8 cellular contexts compared by ENCODE assay signal in the genomic region with DNA sequence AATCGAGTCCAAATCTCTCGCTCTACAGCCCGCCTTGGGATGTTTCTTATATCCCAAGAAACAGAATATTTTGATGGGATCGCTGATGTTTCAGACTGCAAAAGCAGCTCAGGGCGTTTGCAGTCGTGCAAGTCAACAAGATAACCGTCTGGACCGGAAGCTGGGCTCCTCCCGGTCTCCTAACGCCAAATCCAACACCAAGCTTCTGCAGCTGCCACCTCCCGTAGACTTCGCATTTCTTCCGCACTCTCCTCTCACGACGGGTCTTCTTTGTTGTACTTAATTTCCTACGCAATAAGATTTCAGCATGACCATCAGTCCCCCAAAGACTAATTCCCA. TPM values are rescaled to one million over a fixed set of nuclear protein-coding genes. Genes with fewer than 3 reads are reported as not detected.
DNase-seq lines count a peak whose midpoint lies in the region; ATAC-seq and TF ChIP-seq lines count a peak whose summit lies in the region.
"Not testable (repeated sequence)": the region's sequence is repeated elsewhere in the genome, so short reads cannot be mapped to it uniquely, and the experiment has no call there.

No MANE protein-coding gene starts in this region.

- not testable (repeated sequence) for TF ChIP-seq EP300 in tibial nerve (IDR thresholded peaks at IDR 0.05)

- H3K4me1 ChIP-seq in right cardiac atrium (ENCODE audit: control insufficient read depth, insufficient read depth, low read length); neural progenitor cell; tibial nerve: not testable (repeated sequence)

- H3K4me3 ChIP-seq in H7 (ENCODE audit: insufficient read depth, low read depth, low read length) (peak overlapping the region; percentile 59), cardiac fibroblast (replicated peaks in 1 of 2; ENCODE audit: low read depth in 2 of 2, low read length in 2 of 2) (peak overlapping the region; percentile 63 to 68), right cardiac atrium (ENCODE audit: low read length) (peak overlapping the region; percentile 82), neural progenitor cell (peak overlapping the region; percentile 98), tibial nerve (peak overlapping the region; percentile 32 to 55 (median 50))

- not testable (repeated sequence) for TF ChIP-seq CTCF in cardiac fibroblast (IDR thresholded peaks at IDR 0.05; ENCODE audit: low read depth, low read length); neural progenitor cell (IDR thresholded peaks at IDR 0.05); tibial nerve (IDR thresholded peaks at IDR 0.05)

- peaks cover 22% of the 10 kb centered on the region for H3K36me3 Mint-ChIP-seq in T-helper 2 cell treated with Interferon-gamma antibody and Interleukin-4, amounts not matched to agents 5 μg/mL and 100 μg/mL, for 36 hours (ENCODE audit: low read depth)
- H3K36me3 Mint-ChIP-seq in neural progenitor cell, result not testable (repeated sequence)

- under 1% methylated on average over 11 of the region's 16 CpGs for WGBS in right cardiac atrium
- 0% methylated on average over 8 to 9 of the region's 16 CpGs for WGBS in tibial nerve, 2 donors

- not testable (repeated sequence) for DNase-seq in H7; T-helper 2 cell treated with Interferon-gamma antibody and Interleukin-4, amounts not matched to agents 5 μg/mL and 100 μg/mL, for 36 hours (ENCODE audit: low spot score); cardiac fibroblast (ENCODE audit: low read depth in 2 of 2); neural progenitor cell (ENCODE audit: low spot score); tibial nerve (ENCODE audit: low spot score in 2 of 2)
- peak; percentile 62 to 82 (median 79) for DNase-seq in right cardiac atrium

- not testable (repeated sequence) for H3K9me3 ChIP-seq in right cardiac atrium (ENCODE audit: control insufficient read depth, low read length); neural progenitor cell (ENCODE audit: low read depth); tibial nerve

- peaks cover 46% of the 10 kb centered on the region for H3K79me2 ChIP-seq in neural progenitor cell (ENCODE audit: low read depth)

- intact Hi-C loops in right cardiac atrium (cut with DNase I), result not testable (repeated sequence)

- peak overlapping the region; percentile 97 for H3K4me2 ChIP-seq in neural progenitor cell

- not testable (repeated sequence) for H3K27me3 Mint-ChIP-seq in T-helper 2 cell treated with Interferon-gamma antibody and Interleukin-4, amounts not matched to agents 5 μg/mL and 100 μg/mL, for 36 hours (ENCODE audit: low read depth); neural progenitor cell (ENCODE audit: insufficient read depth, low read depth)

- H3K9me3 Mint-ChIP-seq in T-helper 2 cell treated with Interferon-gamma antibody and Interleukin-4, amounts not matched to agents 5 μg/mL and 100 μg/mL, for 36 hours; neural progenitor cell: not testable (repeated sequence)

- not testable (repeated sequence) for H3K27me3 ChIP-seq in H7 (ENCODE audit: control insufficient read depth, insufficient read depth, low read length); right cardiac atrium (ENCODE audit: control insufficient read depth, insufficient read depth); neural progenitor cell; tibial nerve

- peaks cover 16% of the 10 kb centered on the region for H3K4me1 Mint-ChIP-seq in T-helper 2 cell treated with Interferon-gamma antibody and Interleukin-4, amounts not matched to agents 5 μg/mL and 100 μg/mL, for 36 hours (ENCODE audit: low read depth)
- peaks cover 14% of the 10 kb centered on the region for H3K4me1 Mint-ChIP-seq in neural progenitor cell

- not testable (repeated sequence) for H3F3A ChIP-seq in neural progenitor cell (ENCODE audit: low read depth)

- H3K36me3 ChIP-seq in H7 (replicated peaks; ENCODE audit: control insufficient read depth, insufficient read depth, low read length); neural progenitor cell; tibial nerve: not testable (repeated sequence)

- peak overlapping the region; percentile 69 for H2AFZ ChIP-seq in neural progenitor cell (replicated peaks)

- not testable (repeated sequence) for H3K9ac ChIP-seq in neural progenitor cell

- not testable (repeated sequence) for H4K20me1 ChIP-seq in neural progenitor cell (ENCODE audit: low read depth)

- not testable (repeated sequence) for TF ChIP-seq POLR2A in tibial nerve (IDR thresholded peaks at IDR 0.05)

- H3K27ac Mint-ChIP-seq in T-helper 2 cell treated with Interferon-gamma antibody and Interleukin-4, amounts not matched to agents 5 μg/mL and 100 μg/mL, for 36 hours, result peak overlapping the region; percentile 95
- H3K27ac Mint-ChIP-seq in neural progenitor cell, result peak overlapping the region; percentile 98

- ATAC-seq in GM18517 (IDR thresholded peaks at IDR 0.05; ENCODE audit: unreplicated experiment) (peak; percentile 15), HG03439 (IDR thresholded peaks at IDR 0.05; ENCODE audit: unreplicated experiment) (peak; percentile 20), right cardiac atrium (peak; percentile 86 to 90)

- H3K4me3 Mint-ChIP-seq in T-helper 2 cell treated with Interferon-gamma antibody and Interleukin-4, amounts not matched to agents 5 μg/mL and 100 μg/mL, for 36 hours, result peak overlapping the region; percentile 98
- peak overlapping the region; percentile 94 for H3K4me3 Mint-ChIP-seq in neural progenitor cell

- H3K27ac ChIP-seq in right cardiac atrium (ENCODE audit: low read length) (peak overlapping the region; percentile 97), tibial nerve (peak overlapping the region in 3 of 4 donors; percentile 65 to 83 (median 74))
- not testable (repeated sequence) for H3K27ac ChIP-seq in neural progenitor cell

RNA-seq across cellular contexts. Expression of gene ARHGAP11A, which starts 0.6 kb away (rescaled TPM):
- total RNA-seq in H7 (2014; rRNA removed; shearing (Covaris generic)), result 40.9 and 53.1 TPM in 2 replicates
- total RNA-seq in right cardiac atrium (1 to 10 TPM; 1.4 to 3.3 (median 2.6) TPM), neural progenitor cell (ENCODE audit: low replicate concordance) (51.1 and 83.9 TPM in 2 replicates), tibial nerve (1 to 10 TPM in 2 of 4 donors, under 1 TPM in 2; 0.59 to 2.4 (median 0.82) TPM)
- 0.54 TPM for polyA plus RNA-seq in right cardiac atrium

RNA-seq across cellular contexts. Expression of gene GOLGA8N, which starts 21.4 kb away (rescaled TPM):
- 0.80 and 0.81 TPM in 2 replicates for total RNA-seq in H7 (2014; rRNA removed; shearing (Covaris generic))
- total RNA-seq in right cardiac atrium, result 10 to 100 TPM in 3 of 4 donors, 1 to 10 TPM in 1; 7.5 to 13.9 (median 11.0) TPM
- 7.9 TPM for polyA plus RNA-seq in right cardiac atrium
- total RNA-seq in neural progenitor cell (ENCODE audit: low replicate concordance), result 0.09 and 0.26 TPM in 2 replicates
- 10 to 100 TPM; 11.0 to 27.3 (median 13.7) TPM for total RNA-seq in tibial nerve

RNA-seq across cellular contexts. Expression of gene SCG5, which starts 26.8 kb away (rescaled TPM):
- total RNA-seq in H7 (2014; rRNA removed; shearing (Covaris generic)), result 6.0 and 21.2 TPM in 2 replicates
- under 1 TPM in 3 of 4 donors, not detected in 1; 0.37 to 0.68 (median 0.47) TPM for total RNA-seq in right cardiac atrium
- 0.48 TPM for polyA plus RNA-seq in right cardiac atrium
- total RNA-seq in neural progenitor cell (ENCODE audit: low replicate concordance), result 69.4 and 101 TPM in 2 replicates
- under 1 TPM in 2 of 4 donors, not detected in 2; 0.44 to 0.90 TPM for total RNA-seq in tibial nerve

Comparison
In these comparisons a context has a peak if more than half of its experiments do, and no peak if none do; other contexts are left out.
1. ATAC-seq: peak in every context shown above with its lines; median percentile 88 in right cardiac atrium; 20 in HG03439; 15 in GM18517.